In genomic region chr4:68927165-68927564, GRCh38 we compare ENCODE assay signal across 1 cellular context.
TF ChIP-seq lines count a peak whose summit lies in the region.

No MANE protein-coding gene starts in this region.

TF ChIP-seq in GM23338, 12 proteins besides CTCF, POLR2A, EP300 and RAD21 (continued from another document):
- TF ChIP-seq ZNF462 (CRISPR knock-in tag; IDR thresholded peaks at IDR 0.05) (no peak), ZNF331 (CRISPR knock-in tag; IDR thresholded peaks at IDR 0.05; ENCODE audit: low read depth) (no peak), EZH2 (IDR thresholded peaks at IDR 0.05; ENCODE audit: low read depth, unreplicated experiment) (no peak)
